In the genomic region with DNA sequence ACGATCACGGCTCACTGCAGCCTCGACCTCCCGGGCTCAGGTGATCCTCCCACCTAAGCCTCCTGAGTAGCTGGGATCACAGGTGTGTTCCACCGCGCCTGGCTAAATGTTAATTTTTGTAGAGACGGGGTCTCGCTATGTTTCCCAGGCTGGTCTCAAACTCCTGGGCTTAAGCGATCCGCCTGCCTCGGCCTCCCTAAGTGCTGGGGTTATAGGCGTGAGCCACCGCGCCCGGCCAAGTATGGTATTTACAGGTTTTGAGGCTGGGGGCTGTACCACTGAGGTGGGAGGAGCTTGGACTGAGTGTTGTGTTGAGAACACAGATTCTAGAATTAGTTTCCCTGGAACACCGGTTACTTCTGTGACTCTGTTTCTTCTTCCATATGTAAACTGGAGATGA, we compare ENCODE assay signal across 9 cellular contexts. TPM values are rescaled to one million over a fixed set of nuclear protein-coding genes. Genes with fewer than 3 reads are reported as not detected.
DNase-seq lines count a peak whose midpoint lies in the region; ATAC-seq and TF ChIP-seq lines count a peak whose summit lies in the region.
"Had no signal": no experiment of that assay in that cellular context is flagged by ENCODE, and none has a peak within 500 bp of the region (broad histone marks: within the 10 kb centered on the region; RNA-seq: fewer than 3 reads in every experiment).

No MANE protein-coding gene starts in this region.

- H2AFZ ChIP-seq in GM23338: no peak overlapping the region

- peak overlapping the region; percentile 47 for H3K4me3 ChIP-seq in CD8-positive, alpha-beta T cell (ENCODE audit: low read depth, low read length)
- peak overlapping the region; percentile 59 for H3K4me3 ChIP-seq in GM23338
- no peak overlapping the region for H3K4me3 ChIP-seq in naive thymus-derived CD4-positive, alpha-beta T cell (ENCODE audit: low read length)

- H3K79me2 ChIP-seq in GM23338 (replicated peaks; ENCODE audit: insufficient read depth): no peaks in the 10 kb centered on the region

- DNase-seq in CD8-positive, alpha-beta T cell: no peak
- DNase-seq in GM23338 (ENCODE audit: low spot score) (peak; percentile 82), NOMO-1 treated with DMSO at 0.1 percent for 48 hours (lab: John Stamatoyannopoulos, UW; ENCODE audit: unreplicated experiment) (no peak), NCI-H345 treated with DMSO at 0.1 percent for 48 hours (lab: John Stamatoyannopoulos, UW; ENCODE audit: unreplicated experiment) (no peak), hypothalamus (lab: John Stamatoyannopoulos, UW) (no peak)
- no peak for DNase-seq in naive thymus-derived CD4-positive, alpha-beta T cell
- DNase-seq: esophagus squamous epithelium had no signal

- CTCF ChIA-PET in CD8-positive, alpha-beta T cell (lab: Charles Lee): interaction anchor here (1.3 to 4.2 kb wide), 5 partner anchors 12 to 144 kb away, joined by 5 to 32 read pairs (median 10); no protein-coding TSS in a partner anchor
- CTCF ChIA-PET in naive thymus-derived CD4-positive, alpha-beta T cell (lab: Charles Lee): interaction anchor here (0.6 to 1.6 kb wide), 2 partner anchors 19 to 801 kb away, joined by 3 to 4 read pairs; no protein-coding TSS in a partner anchor

- peak overlapping the region; percentile 82 for H3K4me3 Mint-ChIP-seq in CD8-positive, alpha-beta T cell
- peak overlapping the region; percentile 66 for H3K4me3 Mint-ChIP-seq in GM23338
- peak overlapping the region; percentile 80 for H3K4me3 Mint-ChIP-seq in activated naive CD8-positive, alpha-beta T cell
- H3K4me3 Mint-ChIP-seq in naive thymus-derived CD4-positive, alpha-beta T cell: peak overlapping the region; percentile 73 to 97 (median 84)

- peak overlapping the region; percentile 78 for H3K4me2 ChIP-seq in GM23338

- ATAC-seq in CD8-positive, alpha-beta T cell: no peak
- ATAC-seq in GM23338: peak; percentile 2; the same call in 1 of the 3 replicates
- ATAC-seq in naive thymus-derived CD4-positive, alpha-beta T cell: no peak

- peaks cover 13% of the 10 kb centered on the region for H3K27me3 Mint-ChIP-seq in CD8-positive, alpha-beta T cell (ENCODE audit: low read depth)
- H3K27me3 Mint-ChIP-seq in GM23338 (ENCODE audit: insufficient read depth, low read depth, poor library complexity): peaks cover 39% of the 10 kb centered on the region
- H3K27me3 Mint-ChIP-seq in activated naive CD8-positive, alpha-beta T cell: peaks cover 5% of the 10 kb centered on the region
- peaks cover 5 to 37% (median 10%) of the 10 kb centered on the region in 5 donors for H3K27me3 Mint-ChIP-seq in naive thymus-derived CD4-positive, alpha-beta T cell

- POLR2A ChIA-PET in CD8-positive, alpha-beta T cell (lab: Charles Lee): interaction anchor here (1.5 kb wide), 1 partner anchor 8 kb away, joined by 5 read pairs; no protein-coding TSS in a partner anchor
- POLR2A ChIA-PET in naive thymus-derived CD4-positive, alpha-beta T cell (lab: Charles Lee): interaction anchor here (0.6 kb wide), 1 partner anchor 8 kb away, joined by 3 read pairs; no protein-coding TSS in a partner anchor

- no peaks in the 10 kb centered on the region for H3K9me3 Mint-ChIP-seq in CD8-positive, alpha-beta T cell
- H3K9me3 Mint-ChIP-seq in GM23338: no peaks in the 10 kb centered on the region; the same call in 2 of the 3 replicates
- no peaks in the 10 kb centered on the region for H3K9me3 Mint-ChIP-seq in activated naive CD8-positive, alpha-beta T cell (ENCODE audit: low read depth)
- H3K9me3 Mint-ChIP-seq in naive thymus-derived CD4-positive, alpha-beta T cell: no peaks in the 10 kb centered on the region

- H3K4me1 ChIP-seq in CD8-positive, alpha-beta T cell (ENCODE audit: insufficient read depth, low read length): peaks cover 44% of the 10 kb centered on the region
- H3K4me1 ChIP-seq in GM23338 (ENCODE audit: insufficient read depth): peaks cover 19% of the 10 kb centered on the region; the same call in 1 of the 2 replicates
- H3K4me1 ChIP-seq in naive thymus-derived CD4-positive, alpha-beta T cell (ENCODE audit: control insufficient read depth in 2 of 2, insufficient read depth in 2 of 2, low read length in 2 of 2): peaks cover 28 to 35% of the 10 kb centered on the region in 2 donors

- H3K36me3 Mint-ChIP-seq in CD8-positive, alpha-beta T cell: peaks cover 4% of the 10 kb centered on the region
- H3K36me3 Mint-ChIP-seq in GM23338 (ENCODE audit: low read depth): peaks cover 4% of the 10 kb centered on the region; the same call in 1 of the 3 replicates
- H3K36me3 Mint-ChIP-seq in activated naive CD8-positive, alpha-beta T cell: no peaks in the 10 kb centered on the region
- peaks cover 0 to 9% (median 4%) of the 10 kb centered on the region in 5 donors for H3K36me3 Mint-ChIP-seq in naive thymus-derived CD4-positive, alpha-beta T cell

- no peaks in the 10 kb centered on the region for H3K36me3 ChIP-seq in CD8-positive, alpha-beta T cell (ENCODE audit: insufficient read depth, low read length)
- H3K36me3 ChIP-seq in GM23338 (ENCODE audit: insufficient read depth): no peaks in the 10 kb centered on the region
- H3K36me3 ChIP-seq in naive thymus-derived CD4-positive, alpha-beta T cell (ENCODE audit: control insufficient read depth in 2 of 3, insufficient read depth in 3 of 3, low read length in 3 of 3): no peaks in the 10 kb centered on the region
- H3K36me3 ChIP-seq: cardiac muscle cell, esophagus squamous epithelium had no signal

- intact Hi-C loops in CD8-positive, alpha-beta T cell (cut with DNase I, micrococcal nuclease): loop anchor here (1.0 to 5.0 kb wide), 6 partner anchors 9 to 495 kb away; a partner anchor contains a TSS
- intact Hi-C loops in naive thymus-derived CD4-positive, alpha-beta T cell (cut with micrococcal nuclease): loop anchor here (1.0 to 5.0 kb wide), 7 partner anchors 9 to 495 kb away; a partner anchor contains a TSS

- H3K27ac Mint-ChIP-seq in CD8-positive, alpha-beta T cell: peak overlapping the region; percentile 73
- no peak overlapping the region for H3K27ac Mint-ChIP-seq in GM23338
- H3K27ac Mint-ChIP-seq in activated naive CD8-positive, alpha-beta T cell: no peak overlapping the region
- H3K27ac Mint-ChIP-seq in naive thymus-derived CD4-positive, alpha-beta T cell: peak overlapping the region in 6 of 9 donors; percentile 22 to 87 (median 66)

- TF ChIP-seq CTCF in CD8-positive, alpha-beta T cell (IDR thresholded peaks at IDR 0.05): no peak
- TF ChIP-seq CTCF in GM23338 (conservative IDR thresholded peaks at IDR 0.05; ENCODE audit: low read depth in 2 of 2): no peak

- H3K27me3 ChIP-seq in CD8-positive, alpha-beta T cell (ENCODE audit: insufficient read depth, low read length): no peaks in the 10 kb centered on the region
- peaks cover 15% of the 10 kb centered on the region; the same call in 1 of the 2 replicates for H3K27me3 ChIP-seq in GM23338 (ENCODE audit: insufficient read depth)
- no peaks in the 10 kb centered on the region for H3K27me3 ChIP-seq in naive thymus-derived CD4-positive, alpha-beta T cell (ENCODE audit: control insufficient read depth in 2 of 2, insufficient read depth in 2 of 2, low read length in 2 of 2)

- H3K4me1 Mint-ChIP-seq in CD8-positive, alpha-beta T cell (ENCODE audit: low read depth): peaks cover 37% of the 10 kb centered on the region
- H3K4me1 Mint-ChIP-seq in GM23338: peaks cover 49% of the 10 kb centered on the region
- H3K4me1 Mint-ChIP-seq in activated naive CD8-positive, alpha-beta T cell (ENCODE audit: low read depth): peaks cover 42% of the 10 kb centered on the region
- peaks cover 28 to 52% (median 48%) of the 10 kb centered on the region in 7 donors for H3K4me1 Mint-ChIP-seq in naive thymus-derived CD4-positive, alpha-beta T cell

- no peaks in the 10 kb centered on the region for H3K9me2 ChIP-seq in GM23338 (ENCODE audit: insufficient read depth)

- H3K9me3 ChIP-seq in CD8-positive, alpha-beta T cell (ENCODE audit: low read length): no peaks in the 10 kb centered on the region
- H3K9me3 ChIP-seq in naive thymus-derived CD4-positive, alpha-beta T cell (ENCODE audit: control insufficient read depth in 2 of 3, low read length in 3 of 3): no peaks in the 10 kb centered on the region
- H3K9me3 ChIP-seq: esophagus squamous epithelium had no signal

- peaks cover 14% of the 10 kb centered on the region for H3F3A ChIP-seq in GM23338 (replicated peaks; ENCODE audit: low read depth)

- peaks cover 2% of the 10 kb centered on the region; the same call in 1 of the 2 replicates for H4K20me1 ChIP-seq in GM23338 (replicated peaks; ENCODE audit: insufficient read depth)

- H3K27ac ChIP-seq in CD8-positive, alpha-beta T cell (ENCODE audit: low read depth, low read length): no peak overlapping the region
- peak overlapping the region; percentile 74 for H3K27ac ChIP-seq in GM23338 (ENCODE audit: low read depth)
- H3K27ac ChIP-seq in naive thymus-derived CD4-positive, alpha-beta T cell (ENCODE audit: low read depth, low read length): no peak overlapping the region
- H3K27ac ChIP-seq: cardiac muscle cell had no signal

TF ChIP-seq in GM23338, 12 proteins besides CTCF, POLR2A, EP300 and RAD21 (continues in another document):
- TF ChIP-seq EZH2phosphoT487 (IDR thresholded peaks at IDR 0.05; ENCODE audit: unreplicated experiment) (no peak), CREB1 (CRISPR knock-in tag; IDR thresholded peaks at IDR 0.05; ENCODE audit: low read depth) (no peak), ZNF114 (CRISPR knock-in tag; IDR thresholded peaks at IDR 0.05) (no peak)

RNA-seq across cellular contexts. Expression of a gene that starts 0.5 kb away (rescaled TPM):
- total RNA-seq in CD8-positive, alpha-beta T cell: 1 to 10 TPM; 5.6 to 8.0 TPM
- 9.6 and 15.2 TPM in 2 replicates for total RNA-seq in GM23338 (2014; rRNA removed; shearing (Covaris generic))
- 25.1 and 30.1 TPM in 2 replicates for polyA plus RNA-seq in GM23338 (2016; fragmentation: Nextera tagmentation; extraction: Ambion mirVana)
- total RNA-seq in naive thymus-derived CD4-positive, alpha-beta T cell: 1 to 10 TPM; 1.3 to 8.5 (median 7.8) TPM
- 1 to 10 TPM; 2.8 to 4.0 TPM for polyA plus RNA-seq in naive thymus-derived CD4-positive, alpha-beta T cell

RNA-seq across cellular contexts. Expression of a gene that starts 0.9 kb away (rescaled TPM):
- total RNA-seq in CD8-positive, alpha-beta T cell: 1 to 10 TPM in 1 of 2 experiments, under 1 TPM in 1; 0.64 to 1.3 TPM
- total RNA-seq in GM23338 (2014; rRNA removed; shearing (Covaris generic)): 22.8 and 32.1 TPM in 2 replicates
- 7.0 and 8.6 TPM in 2 replicates for polyA plus RNA-seq in GM23338 (2016; fragmentation: Nextera tagmentation; extraction: Ambion mirVana)
- total RNA-seq in naive thymus-derived CD4-positive, alpha-beta T cell: 1 to 10 TPM in 4 of 5 experiments, under 1 TPM in 1; 0.86 to 3.1 (median 2.4) TPM
- under 1 TPM; 0.30 to 0.37 TPM for polyA plus RNA-seq in naive thymus-derived CD4-positive, alpha-beta T cell

RNA-seq across cellular contexts. Expression of a gene that starts 9.5 kb away (rescaled TPM):
- 10 to 100 TPM; 45.6 to 51.6 TPM for total RNA-seq in CD8-positive, alpha-beta T cell
- total RNA-seq in GM23338 (2014; rRNA removed; shearing (Covaris generic)): 146 and 147 TPM in 2 replicates
- 60.3 and 68.3 TPM in 2 replicates for polyA plus RNA-seq in GM23338 (2016; fragmentation: Nextera tagmentation; extraction: Ambion mirVana)
- 100 to 1,000 TPM in 2 of 5 experiments, 10 to 100 TPM in 3; 71.3 to 206 (median 82.6) TPM for total RNA-seq in naive thymus-derived CD4-positive, alpha-beta T cell
- 10 to 100 TPM; 27.0 to 39.7 TPM for polyA plus RNA-seq in naive thymus-derived CD4-positive, alpha-beta T cell

RNA-seq across cellular contexts. Expression of a gene that starts 30.0 kb away (rescaled TPM):
- total RNA-seq in CD8-positive, alpha-beta T cell: 100 to 1,000 TPM; 625 to 631 TPM
- total RNA-seq in GM23338 (2014; rRNA removed; shearing (Covaris generic)): 0.89 and 1.9 TPM in 2 replicates
- 0.55 and 0.77 TPM in 2 replicates for polyA plus RNA-seq in GM23338 (2016; fragmentation: Nextera tagmentation; extraction: Ambion mirVana)
- total RNA-seq in naive thymus-derived CD4-positive, alpha-beta T cell: 1,000 to 10,000 TPM in 1 of 5 experiments, 100 to 1,000 TPM in 1, 10 to 100 TPM in 2, 1 to 10 TPM in 1; 2.1 to 1,925 (median 22.8) TPM
- polyA plus RNA-seq in naive thymus-derived CD4-positive, alpha-beta T cell: 1 to 10 TPM; 3.0 to 5.3 TPM

Comparison
In these comparisons a context has a peak if more than half of its experiments do, and no peak if none do; other contexts are left out.
1. H3K27ac Mint-ChIP-seq: peak in CD8-positive, alpha-beta T cell (single experiment) and naive thymus-derived CD4-positive, alpha-beta T cell (6 of 9); none in GM23338 (single experiment) and activated naive CD8-positive, alpha-beta T cell (single experiment).
2. Peak in every context shown above with its lines, with median percentiles within 50 percentile points of each other: H3K4me3 Mint-ChIP-seq.